In the genomic region with DNA sequence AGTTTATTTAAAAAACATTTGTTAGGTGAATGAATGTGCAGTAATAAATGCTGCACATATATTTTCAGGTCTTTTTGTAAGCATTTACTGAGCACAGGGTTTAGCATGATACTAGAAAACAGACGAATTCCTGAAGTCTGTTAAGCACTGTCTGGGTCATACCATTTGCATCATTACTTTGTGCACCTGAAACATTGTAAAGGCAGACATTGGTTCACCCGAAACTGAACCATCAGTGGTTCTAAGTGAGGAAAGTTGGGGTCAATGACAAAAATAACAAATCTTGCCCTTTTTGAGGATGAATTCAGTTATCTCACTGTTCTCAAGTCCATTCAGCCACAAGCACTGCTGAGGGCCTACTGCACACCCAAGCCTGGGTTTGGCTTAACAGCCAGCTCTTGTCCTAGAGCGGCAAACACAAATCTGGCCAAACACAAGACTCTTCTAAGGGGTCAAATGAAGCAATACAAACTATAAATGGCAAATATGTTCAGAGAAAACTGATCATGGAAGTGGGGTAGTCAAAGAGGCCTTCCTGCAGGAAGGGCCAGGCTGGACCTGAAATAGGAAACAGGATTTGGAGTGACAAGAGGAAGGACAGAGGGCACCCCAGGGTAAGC, we compare ENCODE assay signal across 33 cellular contexts. TPM values are rescaled to one million over a fixed set of nuclear protein-coding genes. Genes with fewer than 3 reads are reported as not detected.
"Had no signal": no experiment of that assay in that cellular context is flagged by ENCODE, and none has a peak within 500 bp of the region (broad histone marks: within the 10 kb centered on the region; RNA-seq: fewer than 3 reads in every experiment).

No MANE protein-coding gene starts in this region.

- H3K27ac Mint-ChIP-seq: naive thymus-derived CD8-positive, alpha-beta T cell; natural killer cell treated with Interleukin-12 subunit alpha and Interleukin-12 subunit beta and Interleukin-15 and Interleukin-18, amount 100 ng/mL, for 72 hours; nephron progenitor cell; stimulated activated memory B cell treated with anti-CD40 and anti-IgM and Interleukin-4, amounts not matched to agents 10 μg/mL and 1 μg/mL and 100 μg/mL, for 72 hours; stimulated activated naive CD8-positive, alpha-beta T cell treated with anti-CD3 and anti-CD28 coated beads, Interleukin-15, amount 100 ng/mL, for 72 hours; type B pancreatic cell had no signal

- H3K4me3 ChIP-seq: ovary, psoas muscle, skin epidermis, smooth muscle cell, spleen, suprapubic skin, testis, tibial artery, transverse colon, upper lobe of right lung, uterus had no signal

- H3K9ac ChIP-seq: parathyroid adenoma had no signal

- H3K27me3 Mint-ChIP-seq: progenitor cell of endocrine pancreas had no signal

- H3K79me2 ChIP-seq: parathyroid adenoma had no signal

- H3K27me3 ChIP-seq: ovary, suprapubic skin, testis, tibial artery, transverse colon, upper lobe of right lung, uterus had no signal

- H3K4me1 ChIP-seq: parathyroid adenoma, psoas muscle, spleen, suprapubic skin, testis, upper lobe of right lung, uterus had no signal

- H2AFZ ChIP-seq: parathyroid adenoma had no signal

- H3K4me1 Mint-ChIP-seq: naive thymus-derived CD8-positive, alpha-beta T cell; neural crest cell; stimulated activated memory B cell treated with anti-CD40 and anti-IgM and Interleukin-4, amounts not matched to agents 10 μg/mL and 1 μg/mL and 100 μg/mL, for 72 hours; stimulated activated naive CD8-positive, alpha-beta T cell treated with anti-CD3 and anti-CD28 coated beads, Interleukin-15, amount 100 ng/mL, for 72 hours had no signal

- H3K9me3 ChIP-seq: neutrophil, ovary, psoas muscle, spleen, suprapubic skin, testis, tibial artery, transverse colon, upper lobe of right lung, uterus had no signal

- H3K4me2 ChIP-seq: smooth muscle cell had no signal

- H3K9me3 Mint-ChIP-seq: naive thymus-derived CD8-positive, alpha-beta T cell; natural killer cell treated with Interleukin-12 subunit alpha and Interleukin-12 subunit beta and Interleukin-15 and Interleukin-18, amount 100 ng/mL, for 72 hours; neural crest cell; stimulated activated memory B cell treated with anti-CD40 and anti-IgM and Interleukin-4, amounts not matched to agents 10 μg/mL and 1 μg/mL and 100 μg/mL, for 72 hours; stimulated activated naive CD8-positive, alpha-beta T cell treated with anti-CD3 and anti-CD28 coated beads, Interleukin-15, amount 100 ng/mL, for 72 hours; type B pancreatic cell had no signal

- ATAC-seq: naive thymus-derived CD8-positive, alpha-beta T cell; natural killer cell treated with Interleukin-12 subunit alpha and Interleukin-12 subunit beta and Interleukin-15 and Interleukin-18, amount 100 ng/mL, for 72 hours; psoas muscle; right cardiac atrium; sciatic nerve; stimulated activated memory B cell treated with anti-CD40 and anti-IgM and Interleukin-4, amounts not matched to agents 10 μg/mL and 1 μg/mL and 100 μg/mL, for 72 hours; stimulated activated naive CD8-positive, alpha-beta T cell treated with anti-CD3 and anti-CD28 coated beads, Interleukin-15, amount 100 ng/mL, for 72 hours; stimulated activated naive CD8-positive, alpha-beta T cell treated with anti-CD3 and anti-CD28 coated beads, Interleukin-15, Interleukin-2, amounts not matched to agents 100 U/mL and 50 U/mL, for 24 hours; upper lobe of right lung had no signal

- DNase-seq: naive thymus-derived CD8-positive, alpha-beta T cell; nephron progenitor cell; nucleus accumbens; ovary; posterior cingulate gyrus; psoas muscle; right cardiac atrium; spleen; stimulated activated CD4-positive, alpha-beta T cell treated with anti-CD3 and anti-CD28 coated beads, Interleukin-12 subunit alpha, Interleukin-12 subunit beta, amount 100 ng/mL, for 4 hours; stimulated activated CD4-positive, alpha-beta T cell treated with anti-CD3 and anti-CD28 coated beads, Interleukin-1b, Interleukin-23, amount 100 ng/mL, for 48 hours; stimulated activated CD4-positive, alpha-beta T cell treated with anti-CD3 and anti-CD28 coated beads, Interleukin-4, amount 100 ng/mL, for 1 hour; stimulated activated CD4-positive, alpha-beta T cell treated with anti-CD3 and anti-CD28 coated beads, Interleukin-4, amount 100 ng/mL, for 4 hours; stimulated activated CD8-positive, alpha-beta memory T cell treated with anti-CD3 and anti-CD28 coated beads, Interleukin-4, amount 100 ng/mL, for 48 hours; stimulated activated naive CD4-positive, alpha-beta T cell; stimulated activated naive CD8-positive, alpha-beta T cell treated with anti-CD3 and anti-CD28 coated beads, Interleukin-15, amount 100 ng/mL, for 72 hours; stimulated activated naive CD8-positive, alpha-beta T cell treated with anti-CD3 and anti-CD28 coated beads, Interleukin-15, Interleukin-2, amounts not matched to agents 100 U/mL and 50 U/mL, for 24 hours; substantia nigra; testis; tibial artery; transverse colon; upper lobe of right lung; uterus had no signal

- H3K36me3 Mint-ChIP-seq: naive thymus-derived CD8-positive, alpha-beta T cell; natural killer cell treated with Interleukin-12 subunit alpha and Interleukin-12 subunit beta and Interleukin-15 and Interleukin-18, amount 100 ng/mL, for 72 hours; stimulated activated memory B cell treated with anti-CD40 and anti-IgM and Interleukin-4, amounts not matched to agents 10 μg/mL and 1 μg/mL and 100 μg/mL, for 72 hours; type B pancreatic cell had no signal

- H3K36me3 ChIP-seq: neutrophil, ovary, spleen, suprapubic skin, tibial artery, transverse colon, upper lobe of right lung, uterus had no signal

- H3K27ac ChIP-seq: neutrophil, ovary, parathyroid adenoma, psoas muscle, skin epidermis, spleen, suprapubic skin, testis, tibial artery, transverse colon, upper lobe of right lung, uterus had no signal

- H3K4me3 Mint-ChIP-seq: naive thymus-derived CD8-positive, alpha-beta T cell; natural killer cell treated with Interleukin-12 subunit alpha and Interleukin-12 subunit beta and Interleukin-15 and Interleukin-18, amount 100 ng/mL, for 72 hours; nephron progenitor cell; neural crest cell; stimulated activated memory B cell treated with anti-CD40 and anti-IgM and Interleukin-4, amounts not matched to agents 10 μg/mL and 1 μg/mL and 100 μg/mL, for 72 hours; stimulated activated naive CD8-positive, alpha-beta T cell treated with anti-CD3 and anti-CD28 coated beads, Interleukin-15, amount 100 ng/mL, for 72 hours; type B pancreatic cell had no signal

RNA-seq across cellular contexts. Expression of a gene that starts 21.8 kb away (rescaled TPM):
- total RNA-seq: naive thymus-derived CD8-positive, alpha-beta T cell; natural killer cell treated with Interleukin-12 subunit alpha and Interleukin-12 subunit beta and Interleukin-15 and Interleukin-18, amount 100 ng/mL, for 72 hours had no signal
- polyA plus RNA-seq: naive thymus-derived CD8-positive, alpha-beta T cell had no signal
